Comparison of ENCODE assay signal across 16 cellular contexts in genomic region chr12:49283541-49284429, GRCh38. TPM values are rescaled to one million over a fixed set of nuclear protein-coding genes. Genes with fewer than 3 reads are reported as not detected.
DNase-seq lines count a peak whose midpoint lies in the region; TF ChIP-seq lines count a peak whose summit lies in the region.
"Had no signal": no experiment of that assay in that cellular context is flagged by ENCODE, and none has a peak within 500 bp of the region (broad histone marks: within the 10 kb centered on the region; RNA-seq: fewer than 3 reads in every experiment).

No MANE protein-coding gene starts in this region.

- no peaks in the 10 kb centered on the region for H3K9me3 ChIP-seq in AG04450 (ENCODE audit: control insufficient read depth, insufficient read depth, low read length)
- H3K9me3 ChIP-seq: breast epithelium, right atrium auricular region, vagina had no signal

- CTCF ChIA-PET in AG04450 (lab: Charles Lee), result interaction anchor here (0.6 to 3.1 kb wide), 4 partner anchors 48 to 313 kb away, joined by 3 to 13 read pairs (median 4); no protein-coding TSS in a partner anchor

- no peak overlapping the region for H3K27ac ChIP-seq in AG04450 (ENCODE audit: low read depth, low read length)
- H3K27ac ChIP-seq: breast epithelium, right atrium auricular region, vagina had no signal

- peaks cover 14% of the 10 kb centered on the region for H3K27me3 ChIP-seq in AG04450 (ENCODE audit: control insufficient read depth, insufficient read depth, low read length)
- H3K27me3 ChIP-seq: breast epithelium, right atrium auricular region, vagina had no signal

- POLR2A ChIA-PET in AG04450 (lab: Yijun Ruan, JAX), result no interaction called here

- H3K4me3 ChIP-seq in AG04450 (ENCODE audit: low read depth, low read length) (no peak overlapping the region), fibroblast of the aortic adventitia (ENCODE audit: low read depth, low read length) (no peak overlapping the region)
- H3K4me3 ChIP-seq: breast epithelium, right atrium auricular region, vagina had no signal

- TF ChIP-seq CTCF in AG04450 (IDR thresholded peaks at IDR 0.05; ENCODE audit: low read depth, low read length), result peak; percentile 17; the same call in 1 of the 2 replicates
- TF ChIP-seq CTCF in fibroblast of the aortic adventitia (IDR thresholded peaks at IDR 0.05; ENCODE audit: insufficient read depth, low read length), result peak; percentile 20

- DNase-seq in AG04450 (ENCODE audit: low read depth, low spot score) (no peak), HuH-7.5 (ENCODE audit: low spot score) (peak; percentile 18), fibroblast of the aortic adventitia (ENCODE audit: low read depth) (no peak), amniotic stem cell (lab: John Stamatoyannopoulos, UW) (no peak), AG08396 (ENCODE audit: low spot score) (no peak), DMS114 treated with DMSO at 0.1 percent for 48 hours (lab: John Stamatoyannopoulos, UW; ENCODE audit: unreplicated experiment) (no peak)
- DNase-seq: activated CD8-positive, alpha-beta memory T cell treated with anti-CD3 and anti-CD28 coated beads for 24 hours; naive thymus-derived CD8-positive, alpha-beta T cell; NCI-H1694 treated with DMSO at 0.1 percent for 48 hours; NCI-H69; stimulated activated CD4-positive, alpha-beta T cell treated with anti-CD3 and anti-CD28 coated beads, Interleukin-4, amount 100 ng/mL, for 4 hours; stimulated activated naive CD4-positive, alpha-beta T cell had no signal

RNA-seq across cellular contexts. Expression of gene PRPH, which starts 11.2 kb away (rescaled TPM):
- not detected in 2 replicates for polyA plus RNA-seq in AG04450 (2011; rRNA removed)
- polyA minus RNA-seq in AG04450 (2011; rRNA and poly(A)+ RNA removed), result not detected in 2 replicates
- 0.18 and 0.33 TPM in 2 replicates for total RNA-seq in fibroblast of the aortic adventitia (ENCODE audit: low replicate concordance)
- total RNA-seq: naive thymus-derived CD8-positive, alpha-beta T cell had no signal
- polyA plus RNA-seq: naive thymus-derived CD8-positive, alpha-beta T cell had no signal

RNA-seq across cellular contexts. Expression of gene TUBA1C, which starts 18.9 kb away (rescaled TPM):
- polyA plus RNA-seq in AG04450 (2011; rRNA removed), result 947 and 1,207 TPM in 2 replicates
- polyA minus RNA-seq in AG04450 (2011; rRNA and poly(A)+ RNA removed), result 1,413 and 1,753 TPM in 2 replicates
- total RNA-seq in fibroblast of the aortic adventitia (ENCODE audit: low replicate concordance), result 54.7 and 839 TPM in 2 replicates

RNA-seq across cellular contexts. Expression of gene TROAP, which starts 39.3 kb away (rescaled TPM):
- polyA plus RNA-seq in AG04450 (2011; rRNA removed), result 7.6 and 10.3 TPM in 2 replicates
- polyA minus RNA-seq in AG04450 (2011; rRNA and poly(A)+ RNA removed), result 13.7 and 15.9 TPM in 2 replicates
- 4.0 and 11.3 TPM in 2 replicates for total RNA-seq in fibroblast of the aortic adventitia (ENCODE audit: low replicate concordance)

RNA-seq across cellular contexts. Expression of gene C1QL4, which starts 53.2 kb away (rescaled TPM):
- polyA plus RNA-seq in AG04450 (2011; rRNA removed), result 0.06 TPM in 1 of 2 replicates, not detected in the other
- not detected in 2 replicates for polyA minus RNA-seq in AG04450 (2011; rRNA and poly(A)+ RNA removed)
- total RNA-seq in fibroblast of the aortic adventitia (ENCODE audit: low replicate concordance), result 0.18 TPM in 1 of 2 replicates, not detected in the other
- total RNA-seq: naive thymus-derived CD8-positive, alpha-beta T cell; right atrium auricular region; Right ventricle myocardium inferior had no signal
- polyA plus RNA-seq: naive thymus-derived CD8-positive, alpha-beta T cell had no signal
